Comparison of ENCODE assay signal across 17 cellular contexts in genomic region chr7:151572136-151572535, GRCh38.
"Had no signal": no experiment of that assay in that cellular context is flagged by ENCODE, and none has a peak within 500 bp of the region (broad histone marks: within the 10 kb centered on the region; RNA-seq: fewer than 3 reads in every experiment).

No MANE protein-coding gene starts in this region.

- H3K4me3 ChIP-seq: body of pancreas, tibial artery, uterus had no signal

- ATAC-seq: body of pancreas, right cardiac atrium had no signal

- H3K4me3 Mint-ChIP-seq: activated CD4-positive, alpha-beta T cell treated with anti-CD3 and anti-CD28 coated beads, Interleukin-2, amount 10 ng/mL, durations not matched to agents 7 days and 5 days; activated naive CD4-positive, alpha-beta T cell treated with anti-CD3 and anti-CD28 coated beads for 36 hours; nephron progenitor cell; T-helper 2 cell treated with Interferon-gamma antibody and Interleukin-4, amounts not matched to agents 5 μg/mL and 100 μg/mL, for 36 hours had no signal

- H3K27ac Mint-ChIP-seq: activated CD4-positive, alpha-beta T cell treated with anti-CD3 and anti-CD28 coated beads, Interleukin-2, amount 10 ng/mL, durations not matched to agents 7 days and 5 days; activated naive CD4-positive, alpha-beta T cell treated with anti-CD3 and anti-CD28 coated beads for 36 hours; activated T-helper 2 cell treated with anti-CD3 and anti-CD28 coated beads, Interferon-gamma antibody, Interleukin-2, Interleukin-4, amounts not matched to agents 10 μg/mL and 5 μg/mL and 100 μg/mL, durations not matched to agents 14 hours and 24 hours and 36 hours; nephron progenitor cell; progenitor cell of endocrine pancreas; T-helper 2 cell treated with Interferon-gamma antibody and Interleukin-4, amounts not matched to agents 5 μg/mL and 100 μg/mL, for 36 hours had no signal

- H3K4me1 ChIP-seq: body of pancreas had no signal

- H3K4me1 Mint-ChIP-seq: activated CD4-positive, alpha-beta T cell treated with anti-CD3 and anti-CD28 coated beads, Interleukin-2, amount 10 ng/mL, durations not matched to agents 7 days and 5 days had no signal

- FAIRE-seq: small intestine had no signal

- H3K9me3 Mint-ChIP-seq: activated CD4-positive, alpha-beta T cell treated with anti-CD3 and anti-CD28 coated beads, Interleukin-2, amount 10 ng/mL, durations not matched to agents 7 days and 5 days; activated naive CD4-positive, alpha-beta T cell treated with anti-CD3 and anti-CD28 coated beads for 36 hours; activated T-helper 2 cell treated with anti-CD3 and anti-CD28 coated beads, Interferon-gamma antibody, Interleukin-2, Interleukin-4, amounts not matched to agents 10 μg/mL and 5 μg/mL and 100 μg/mL, durations not matched to agents 14 hours and 24 hours and 36 hours; nephron progenitor cell; T-helper 2 cell treated with Interferon-gamma antibody and Interleukin-4, amounts not matched to agents 5 μg/mL and 100 μg/mL, for 36 hours had no signal

- H3K27me3 ChIP-seq: body of pancreas, tibial artery, uterus had no signal

- H3K27me3 Mint-ChIP-seq: activated CD4-positive, alpha-beta T cell treated with anti-CD3 and anti-CD28 coated beads, Interleukin-2, amount 10 ng/mL, durations not matched to agents 7 days and 5 days; progenitor cell of endocrine pancreas had no signal

- DNase-seq: activated CD4-positive, alpha-beta T cell treated with anti-CD3 and anti-CD28 coated beads, Interleukin-2, amount 10 ng/mL, durations not matched to agents 7 days and 5 days; activated naive CD4-positive, alpha-beta T cell treated with anti-CD3 and anti-CD28 coated beads for 36 hours; amniotic stem cell; body of pancreas; caudate nucleus; dermis blood vessel endothelial cell; glutamatergic neuron; nephron progenitor cell; right cardiac atrium; small intestine; stimulated activated CD4-positive, alpha-beta T cell treated with anti-CD3 and anti-CD28 coated beads, Interleukin-4, amount 100 ng/mL, for 24 hours; stimulated activated naive CD4-positive, alpha-beta T cell; tibial artery; uterus had no signal

- H3K36me3 ChIP-seq: uterus had no signal

- H3K9me3 ChIP-seq: body of pancreas, tibial artery, uterus had no signal

- H3K27ac ChIP-seq: body of pancreas, tibial artery, uterus had no signal
